Comparison of ENCODE assay signal across 21 cellular contexts in genomic region chr5:160289356-160289651, GRCh38. TPM values are rescaled to one million over a fixed set of nuclear protein-coding genes. Genes with fewer than 3 reads are reported as not detected.
DNase-seq lines count a peak whose midpoint lies in the region; ATAC-seq and TF ChIP-seq lines count a peak whose summit lies in the region.
"Had no signal": no experiment of that assay in that cellular context is flagged by ENCODE, and none has a peak within 500 bp of the region (broad histone marks: within the 10 kb centered on the region; RNA-seq: fewer than 3 reads in every experiment).

No MANE protein-coding gene starts in this region.

- H3K9me3 Mint-ChIP-seq in endodermal cell = no peaks in the 10 kb centered on the region
- H3K9me3 Mint-ChIP-seq: activated naive CD4-positive, alpha-beta T cell treated with anti-CD3 and anti-CD28 coated beads for 36 hours; CD8-positive, alpha-beta T cell; stimulated activated memory B cell treated with anti-CD40 and anti-IgM and Interleukin-4, amounts not matched to agents 10 μg/mL and 1 μg/mL and 100 μg/mL, for 72 hours had no signal

- no peak overlapping the region for H3K4me3 ChIP-seq in right atrium auricular region
- H3K4me3 ChIP-seq in endodermal cell (ENCODE audit: low read length) = no peak overlapping the region
- no peak overlapping the region for H3K4me3 ChIP-seq in lower lobe of right lung
- no peak overlapping the region for H3K4me3 ChIP-seq in tibial nerve
- H3K4me3 ChIP-seq: SK-N-MC, uterus had no signal

- no peaks in the 10 kb centered on the region for H3K9me3 ChIP-seq in right atrium auricular region
- H3K9me3 ChIP-seq in endodermal cell (ENCODE audit: control insufficient read depth, low read length) = no peaks in the 10 kb centered on the region
- H3K9me3 ChIP-seq in lower lobe of right lung = no peaks in the 10 kb centered on the region
- H3K9me3 ChIP-seq in tibial nerve = no peaks in the 10 kb centered on the region
- H3K9me3 ChIP-seq: uterus had no signal

- no peaks in the 10 kb centered on the region for H3K27me3 Mint-ChIP-seq in endodermal cell (ENCODE audit: insufficient read depth)

- no peak for TF ChIP-seq EP300 in tibial nerve (IDR thresholded peaks at IDR 0.05)

- no peak overlapping the region for H3K4me3 Mint-ChIP-seq in endodermal cell
- H3K4me3 Mint-ChIP-seq: activated naive CD4-positive, alpha-beta T cell treated with anti-CD3 and anti-CD28 coated beads for 36 hours; CD8-positive, alpha-beta T cell; stimulated activated memory B cell treated with anti-CD40 and anti-IgM and Interleukin-4, amounts not matched to agents 10 μg/mL and 1 μg/mL and 100 μg/mL, for 72 hours had no signal

- TF ChIP-seq CTCF in right atrium auricular region (IDR thresholded peaks at IDR 0.05) (no peak), endodermal cell (conservative IDR thresholded peaks at IDR 0.05) (no peak), lower lobe of right lung (IDR thresholded peaks at IDR 0.05) (no peak), tibial nerve (IDR thresholded peaks at IDR 0.05) (no peak), GM13977 (IDR thresholded peaks at IDR 0.05; ENCODE audit: extremely low read depth, insufficient read depth, missing control alignments) (no peak)

- H3K4me1 ChIP-seq in right atrium auricular region (peaks cover 0 to 48% of the 10 kb centered on the region in 2 donors), endodermal cell (ENCODE audit: control insufficient read depth, insufficient read depth, low read length) (peaks cover 6% of the 10 kb centered on the region), lower lobe of right lung (peaks cover 48% of the 10 kb centered on the region), tibial nerve (peaks cover 0 to 15% (median 5%) of the 10 kb centered on the region in 4 donors)

- DNase-seq in right atrium auricular region (ENCODE audit: low spot score) (no peak), Right ventricle myocardium superior (no peak), endodermal cell (no peak), lower lobe of right lung (no peak), NCI-H187 (lab: John Stamatoyannopoulos, UW) (no peak), tibial nerve (ENCODE audit: low spot score in 2 of 2) (no peak), NCI-H510A treated with DMSO at 0.1 percent for 48 hours (lab: John Stamatoyannopoulos, UW) (no peak), GM13977 (ENCODE audit: low spot score) (no peak)
- DNase-seq: activated CD4-positive, alpha-beta T cell treated with anti-CD3 and anti-CD28 coated beads, Interleukin-2, amount 50 U/mL, for 1 hour; activated naive CD4-positive, alpha-beta T cell treated with anti-CD3 and anti-CD28 coated beads for 36 hours; CD8-positive, alpha-beta T cell; cortex of kidney; EL; erythroblast; kidney glomerular epithelial cell; T-helper 9 cell; uterus had no signal

- H3K36me3 ChIP-seq in right atrium auricular region (no peaks in the 10 kb centered on the region), endodermal cell (ENCODE audit: control insufficient read depth, insufficient read depth, low read length) (no peaks in the 10 kb centered on the region), lower lobe of right lung (no peaks in the 10 kb centered on the region), tibial nerve (no peaks in the 10 kb centered on the region)
- H3K36me3 ChIP-seq: uterus had no signal

- H3K27ac Mint-ChIP-seq in endodermal cell = peak overlapping the region; percentile 67
- H3K27ac Mint-ChIP-seq: activated naive CD4-positive, alpha-beta T cell treated with anti-CD3 and anti-CD28 coated beads for 36 hours; CD8-positive, alpha-beta T cell; stimulated activated memory B cell treated with anti-CD40 and anti-IgM and Interleukin-4, amounts not matched to agents 10 μg/mL and 1 μg/mL and 100 μg/mL, for 72 hours had no signal

- H3K4me1 Mint-ChIP-seq in endodermal cell = peaks cover 36% of the 10 kb centered on the region
- H3K4me1 Mint-ChIP-seq: stimulated activated memory B cell treated with anti-CD40 and anti-IgM and Interleukin-4, amounts not matched to agents 10 μg/mL and 1 μg/mL and 100 μg/mL, for 72 hours had no signal

- H3K27ac ChIP-seq in right atrium auricular region (peak overlapping the region; percentile 65), endodermal cell (ENCODE audit: low read depth, low read length) (no peak overlapping the region), lower lobe of right lung (peak overlapping the region; percentile 77), tibial nerve (no peak overlapping the region)
- H3K27ac ChIP-seq: SK-N-MC, uterus had no signal

- in situ Hi-C loops in GM13977 (cut with MboI; ENCODE audit: low pct_unique_long_range_greater_than_20kb, low sequenced_read_pairs, unreplicated experiment) = no loop called here

- 85 to 100% methylated on average over 1 to 2 of the region's 2 CpGs for WGBS in endodermal cell (ENCODE audit: insufficient coverage in 1 of 2, insufficient read length in 1 of 2), 2 experiments
- 50 to 71% methylated on average over 2 of the region's 2 CpGs for WGBS in tibial nerve, 2 donors

- intact Hi-C loops in Right ventricle myocardium superior (cut with DNase I) (no loop called here), lower lobe of right lung (cut with DNase I) (no loop called here)

- no peak for TF ChIP-seq POLR2A in tibial nerve (IDR thresholded peaks at IDR 0.05)

- peaks cover 7% of the 10 kb centered on the region for H3K36me3 Mint-ChIP-seq in endodermal cell (ENCODE audit: low read depth)
- H3K36me3 Mint-ChIP-seq: CD8-positive, alpha-beta T cell; stimulated activated memory B cell treated with anti-CD40 and anti-IgM and Interleukin-4, amounts not matched to agents 10 μg/mL and 1 μg/mL and 100 μg/mL, for 72 hours had no signal

- ATAC-seq in Right ventricle myocardium superior (ENCODE audit: poor library complexity) (no peak), lower lobe of right lung (peak in 1 of 2 donors; percentile 0)
- ATAC-seq: CD8-positive, alpha-beta T cell; stimulated activated memory B cell treated with anti-CD40 and anti-IgM and Interleukin-4, amounts not matched to agents 10 μg/mL and 1 μg/mL and 100 μg/mL, for 72 hours had no signal

- H3K27me3 ChIP-seq in right atrium auricular region = no peaks in the 10 kb centered on the region
- H3K27me3 ChIP-seq in endodermal cell (ENCODE audit: control insufficient read depth, insufficient read depth, low read length, poor library complexity, severe bottlenecking) = no peaks in the 10 kb centered on the region
- no peaks in the 10 kb centered on the region for H3K27me3 ChIP-seq in lower lobe of right lung (ENCODE audit: low read depth)
- no peaks in the 10 kb centered on the region for H3K27me3 ChIP-seq in tibial nerve
- H3K27me3 ChIP-seq: uterus had no signal

- H3K9ac ChIP-seq in endodermal cell (ENCODE audit: extremely low read depth, low read length, poor library complexity, severe bottlenecking) = no peak overlapping the region

RNA-seq across cellular contexts. Expression of gene CCNJL, which starts 23.1 kb away (rescaled TPM):
- total RNA-seq in right atrium auricular region (1 to 10 TPM; 2.7 to 5.5 TPM), Right ventricle myocardium superior (6.8 TPM), endodermal cell (10 to 100 TPM; 14.1 to 18.7 TPM), lower lobe of right lung (15.5 TPM), tibial nerve (1 to 10 TPM in 1 of 4 donors, under 1 TPM in 2, not detected in 1; 0.44 to 1.5 (median 0.63) TPM)
- 19.3 TPM for polyA plus RNA-seq in endodermal cell (2013, experiment 1 of 2)
- 18.7 TPM for polyA plus RNA-seq in endodermal cell (2013, experiment 2 of 2)
- total RNA-seq: activated naive CD4-positive, alpha-beta T cell treated with anti-CD3 and anti-CD28 coated beads for 36 hours; CD8-positive, alpha-beta T cell had no signal

RNA-seq across cellular contexts. Expression of gene FABP6, which starts 60.0 kb away (rescaled TPM):
- not detected for total RNA-seq in right atrium auricular region
- total RNA-seq in Right ventricle myocardium superior = 3.4 TPM
- total RNA-seq in endodermal cell = 1 to 10 TPM in 1 of 2 donors, under 1 TPM in 1; 0.37 to 1.9 TPM
- polyA plus RNA-seq in endodermal cell (2013, experiment 1 of 2) = 1.1 TPM
- not detected for polyA plus RNA-seq in endodermal cell (2013, experiment 2 of 2)
- 4.9 TPM for total RNA-seq in lower lobe of right lung
- total RNA-seq in tibial nerve = not detected
- total RNA-seq: activated naive CD4-positive, alpha-beta T cell treated with anti-CD3 and anti-CD28 coated beads for 36 hours; astrocyte; CD8-positive, alpha-beta T cell; LHCN-M2 had no signal

Comparison
In these comparisons a context has a peak if more than half of its experiments do, and no peak if none do; other contexts are left out.
1. H3K27ac ChIP-seq: peak in right atrium auricular region (2 of 2) and lower lobe of right lung (single experiment); none in endodermal cell (single experiment) and tibial nerve (0 of 4).